1 cellular context compared by ENCODE assay signal in the genomic region with DNA sequence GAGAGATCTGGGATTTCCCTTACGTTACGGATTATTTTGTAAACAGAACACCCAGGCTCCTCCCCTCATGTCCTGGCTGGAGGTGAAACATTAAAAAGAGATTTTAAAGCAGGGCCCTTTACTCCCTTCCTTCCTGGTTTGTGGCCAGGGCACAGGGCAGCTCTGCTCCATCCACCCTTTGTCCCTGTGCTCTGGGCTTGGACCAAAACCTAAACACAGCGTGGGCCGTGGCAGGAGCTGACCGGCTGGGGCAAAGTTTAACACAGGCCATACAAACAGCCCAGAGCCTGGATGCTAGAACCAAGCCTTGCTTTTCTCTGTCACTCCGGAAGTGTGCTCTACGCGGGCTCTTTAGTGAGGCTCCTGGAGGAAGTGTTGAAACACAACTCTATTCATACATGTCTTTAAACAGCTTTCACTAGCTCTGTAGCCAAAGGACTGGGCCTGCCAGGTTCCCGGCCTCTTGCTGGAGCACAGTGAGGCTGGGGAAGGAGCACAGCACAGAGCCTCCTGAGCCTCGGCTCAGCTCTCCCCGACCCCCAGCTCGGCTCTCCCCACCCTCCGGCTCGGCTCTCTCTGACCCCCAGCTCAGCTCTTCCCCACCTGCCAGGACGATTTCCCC.
TF ChIP-seq lines count a peak whose summit lies in the region.

No MANE protein-coding gene starts in this region.

TF ChIP-seq in HepG2, 621 proteins besides CTCF, POLR2A, EP300 and RAD21 (continued from another document):
- TF ChIP-seq, protein P1, sequence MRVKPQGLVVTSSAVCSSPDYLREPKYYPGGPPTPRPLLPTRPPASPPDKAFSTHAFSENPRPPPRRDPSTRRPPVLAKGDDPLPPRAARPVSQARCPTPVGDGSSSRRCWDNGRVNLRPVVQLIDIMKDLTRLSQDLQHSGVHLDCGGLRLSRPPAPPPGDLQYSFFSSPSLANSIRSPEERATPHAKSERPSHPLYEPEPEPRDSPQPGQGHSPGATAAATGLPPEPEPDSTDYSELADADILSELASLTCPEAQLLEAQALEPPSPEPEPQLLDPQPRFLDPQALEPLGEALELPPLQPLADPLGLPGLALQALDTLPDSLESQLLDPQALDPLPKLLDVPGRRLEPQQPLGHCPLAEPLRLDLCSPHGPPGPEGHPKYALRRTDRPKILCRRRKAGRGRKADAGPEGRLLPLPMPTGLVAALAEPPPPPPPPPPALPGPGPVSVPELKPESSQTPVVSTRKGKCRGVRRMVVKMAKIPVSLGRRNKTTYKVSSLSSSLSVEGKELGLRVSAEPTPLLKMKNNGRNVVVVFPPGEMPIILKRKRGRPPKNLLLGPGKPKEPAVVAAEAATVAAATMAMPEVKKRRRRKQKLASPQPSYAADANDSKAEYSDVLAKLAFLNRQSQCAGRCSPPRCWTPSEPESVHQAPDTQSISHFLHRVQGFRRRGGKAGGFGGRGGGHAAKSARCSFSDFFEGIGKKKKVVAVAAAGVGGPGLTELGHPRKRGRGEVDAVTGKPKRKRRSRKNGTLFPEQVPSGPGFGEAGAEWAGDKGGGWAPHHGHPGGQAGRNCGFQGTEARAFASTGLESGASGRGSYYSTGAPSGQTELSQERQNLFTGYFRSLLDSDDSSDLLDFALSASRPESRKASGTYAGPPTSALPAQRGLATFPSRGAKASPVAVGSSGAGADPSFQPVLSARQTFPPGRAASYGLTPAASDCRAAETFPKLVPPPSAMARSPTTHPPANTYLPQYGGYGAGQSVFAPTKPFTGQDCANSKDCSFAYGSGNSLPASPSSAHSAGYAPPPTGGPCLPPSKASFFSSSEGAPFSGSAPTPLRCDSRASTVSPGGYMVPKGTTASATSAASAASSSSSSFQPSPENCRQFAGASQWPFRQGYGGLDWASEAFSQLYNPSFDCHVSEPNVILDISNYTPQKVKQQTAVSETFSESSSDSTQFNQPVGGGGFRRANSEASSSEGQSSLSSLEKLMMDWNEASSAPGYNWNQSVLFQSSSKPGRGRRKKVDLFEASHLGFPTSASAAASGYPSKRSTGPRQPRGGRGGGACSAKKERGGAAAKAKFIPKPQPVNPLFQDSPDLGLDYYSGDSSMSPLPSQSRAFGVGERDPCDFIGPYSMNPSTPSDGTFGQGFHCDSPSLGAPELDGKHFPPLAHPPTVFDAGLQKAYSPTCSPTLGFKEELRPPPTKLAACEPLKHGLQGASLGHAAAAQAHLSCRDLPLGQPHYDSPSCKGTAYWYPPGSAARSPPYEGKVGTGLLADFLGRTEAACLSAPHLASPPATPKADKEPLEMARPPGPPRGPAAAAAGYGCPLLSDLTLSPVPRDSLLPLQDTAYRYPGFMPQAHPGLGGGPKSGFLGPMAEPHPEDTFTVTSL (CRISPR knock-in tag; IDR thresholded peaks at IDR 0.05; ENCODE audit: borderline replicate concordance): peak; percentile 36; the same call in 1 of the 2 replicates
- TF ChIP-seq ZNF430 (CRISPR knock-in tag; IDR thresholded peaks at IDR 0.05) (peak; percentile 64; the same call in 1 of the 2 replicates), NFE2L1 (CRISPR knock-in tag; IDR thresholded peaks at IDR 0.05; ENCODE audit: borderline replicate concordance) (no peak), ZMYM3 (CRISPR knock-in tag; IDR thresholded peaks at IDR 0.05) (peak; percentile 66), TBL1XR1 (IDR thresholded peaks at IDR 0.05; ENCODE audit: borderline replicate concordance, low read length, partially characterized antibody) (peak; percentile 18), FOXK2 (IDR thresholded peaks at IDR 0.05) (0 out of 2 replicates have a peak, but pooled peaks have one; percentile 17), NR2F6 (IDR thresholded peaks at IDR 0.05) (peak; percentile 51), NR2F6 (CRISPR knock-in tag; IDR thresholded peaks at IDR 0.05) (peak; percentile 81), ARID2 (CRISPR knock-in tag; IDR thresholded peaks at IDR 0.05; ENCODE audit: borderline replicate concordance) (no peak), ZNF44 (CRISPR knock-in tag; IDR thresholded peaks at IDR 0.05) (no peak), MAFK (conservative IDR thresholded peaks at IDR 0.05 in 1 of 2, IDR thresholded peaks at IDR 0.05 in 1 of 2; ENCODE audit: low read length in 2 of 2) (peak in 1 of 2 experiments; percentile 49; a peak in 2 of 4 replicates), KAT8 (CRISPR knock-in tag; IDR thresholded peaks at IDR 0.05) (no peak), RXRB (CRISPR knock-in tag; IDR thresholded peaks at IDR 0.05; ENCODE audit: borderline replicate concordance) (peak; percentile 89), SRSF1 (optimal IDR thresholded peaks at IDR 0.05; ENCODE audit: low read depth, low read length) (no peak), CBX5 (CRISPR knock-in tag; IDR thresholded peaks at IDR 0.05; ENCODE audit: borderline replicate concordance) (0 out of 2 replicates have a peak, but pooled peaks have one; percentile 22), GABPA (IDR thresholded peaks at IDR 0.05; ENCODE audit: low read depth, low read length) (no peak), GABPA (CRISPR knock-in tag; IDR thresholded peaks at IDR 0.05; ENCODE audit: low read depth) (peak; percentile 47), HDAC1 (CRISPR knock-in tag; IDR thresholded peaks at IDR 0.05) (peak; percentile 76), TCF7 (IDR thresholded peaks at IDR 0.05; ENCODE audit: low read depth) (0 out of 2 replicates have a peak, but pooled peaks have one; percentile 51), ZNF136 (CRISPR knock-in tag; IDR thresholded peaks at IDR 0.05; ENCODE audit: low read depth) (no peak), MXI1 (IDR thresholded peaks at IDR 0.05; ENCODE audit: borderline replicate concordance, low read depth, low read length) (peak; percentile 58; the same call in 1 of the 3 replicates), ZNF329 (CRISPR knock-in tag; IDR thresholded peaks at IDR 0.05; ENCODE audit: low read depth) (no peak), ZMYM4 (CRISPR knock-in tag; IDR thresholded peaks at IDR 0.05) (peak; percentile 56; the same call in 1 of the 2 replicates), SMC3 (IDR thresholded peaks at IDR 0.05; ENCODE audit: low read length) (no peak), RXRA (CRISPR knock-in tag; IDR thresholded peaks at IDR 0.05) (peak; percentile 92), SIN3A (IDR thresholded peaks at IDR 0.05; ENCODE audit: borderline replicate concordance, low read depth, low read length) (0 out of 2 replicates have a peak, but pooled peaks have one; percentile 41), PRPF4 (IDR thresholded peaks at IDR 0.05; ENCODE audit: low read depth, low read length, poor library complexity, severe bottlenecking) (no peak), FOXJ3 (CRISPR knock-in tag; IDR thresholded peaks at IDR 0.05; ENCODE audit: borderline replicate concordance) (peak; percentile 62; the same call in 1 of the 2 replicates), ASH2L (IDR thresholded peaks at IDR 0.05; ENCODE audit: insufficient read length, low read depth, low read length) (no peak), CREM (IDR thresholded peaks at IDR 0.05) (peak; percentile 50; the same call in 1 of the 2 replicates), CREM (CRISPR knock-in tag; IDR thresholded peaks at IDR 0.05) (no peak), ARNTL (CRISPR knock-in tag; IDR thresholded peaks at IDR 0.05) (0 out of 2 replicates have a peak, but pooled peaks have one; percentile 33), RAD51 (IDR thresholded peaks at IDR 0.05; ENCODE audit: borderline replicate concordance) (no peak), ZNF788 (CRISPR knock-in tag; IDR thresholded peaks at IDR 0.05; ENCODE audit: borderline replicate concordance) (peak; percentile 48; the same call in 1 of the 2 replicates)
- TF ChIP-seq, protein P2, sequence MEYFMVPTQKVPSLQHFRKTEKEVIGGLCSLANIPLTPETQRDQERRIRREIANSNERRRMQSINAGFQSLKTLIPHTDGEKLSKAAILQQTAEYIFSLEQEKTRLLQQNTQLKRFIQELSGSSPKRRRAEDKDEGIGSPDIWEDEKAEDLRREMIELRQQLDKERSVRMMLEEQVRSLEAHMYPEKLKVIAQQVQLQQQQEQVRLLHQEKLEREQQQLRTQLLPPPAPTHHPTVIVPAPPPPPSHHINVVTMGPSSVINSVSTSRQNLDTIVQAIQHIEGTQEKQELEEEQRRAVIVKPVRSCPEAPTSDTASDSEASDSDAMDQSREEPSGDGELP (IDR thresholded peaks at IDR 0.05; ENCODE audit: borderline replicate concordance, low read depth): peak; percentile 36; the same call in 1 of the 2 replicates
- TF ChIP-seq, protein P3, sequence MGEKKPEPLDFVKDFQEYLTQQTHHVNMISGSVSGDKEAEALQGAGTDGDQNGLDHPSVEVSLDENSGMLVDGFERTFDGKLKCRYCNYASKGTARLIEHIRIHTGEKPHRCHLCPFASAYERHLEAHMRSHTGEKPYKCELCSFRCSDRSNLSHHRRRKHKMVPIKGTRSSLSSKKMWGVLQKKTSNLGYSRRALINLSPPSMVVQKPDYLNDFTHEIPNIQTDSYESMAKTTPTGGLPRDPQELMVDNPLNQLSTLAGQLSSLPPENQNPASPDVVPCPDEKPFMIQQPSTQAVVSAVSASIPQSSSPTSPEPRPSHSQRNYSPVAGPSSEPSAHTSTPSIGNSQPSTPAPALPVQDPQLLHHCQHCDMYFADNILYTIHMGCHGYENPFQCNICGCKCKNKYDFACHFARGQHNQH (CRISPR knock-in tag; IDR thresholded peaks at IDR 0.05): peak; percentile 49; the same call in 1 of the 2 replicates
- TF ChIP-seq, protein P4, sequence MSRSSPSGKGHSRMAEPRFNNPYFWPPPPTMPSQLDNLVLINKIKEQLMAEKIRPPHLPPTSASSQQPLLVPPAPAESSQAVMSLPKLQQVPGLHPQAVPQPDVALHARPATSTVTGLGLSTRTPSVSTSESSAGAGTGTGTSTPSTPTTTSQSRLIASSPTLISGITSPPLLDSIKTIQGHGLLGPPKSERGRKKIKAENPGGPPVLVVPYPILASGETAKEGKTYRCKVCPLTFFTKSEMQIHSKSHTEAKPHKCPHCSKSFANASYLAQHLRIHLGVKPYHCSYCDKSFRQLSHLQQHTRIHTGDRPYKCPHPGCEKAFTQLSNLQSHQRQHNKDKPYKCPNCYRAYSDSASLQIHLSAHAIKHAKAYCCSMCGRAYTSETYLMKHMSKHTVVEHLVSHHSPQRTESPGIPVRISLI (CRISPR knock-in tag; IDR thresholded peaks at IDR 0.05; ENCODE audit: borderline replicate concordance): no peak; the same call in 1 of the 2 replicates
- TF ChIP-seq, protein P5, sequence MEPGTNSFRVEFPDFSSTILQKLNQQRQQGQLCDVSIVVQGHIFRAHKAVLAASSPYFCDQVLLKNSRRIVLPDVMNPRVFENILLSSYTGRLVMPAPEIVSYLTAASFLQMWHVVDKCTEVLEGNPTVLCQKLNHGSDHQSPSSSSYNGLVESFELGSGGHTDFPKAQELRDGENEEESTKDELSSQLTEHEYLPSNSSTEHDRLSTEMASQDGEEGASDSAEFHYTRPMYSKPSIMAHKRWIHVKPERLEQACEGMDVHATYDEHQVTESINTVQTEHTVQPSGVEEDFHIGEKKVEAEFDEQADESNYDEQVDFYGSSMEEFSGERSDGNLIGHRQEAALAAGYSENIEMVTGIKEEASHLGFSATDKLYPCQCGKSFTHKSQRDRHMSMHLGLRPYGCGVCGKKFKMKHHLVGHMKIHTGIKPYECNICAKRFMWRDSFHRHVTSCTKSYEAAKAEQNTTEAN (CRISPR knock-in tag; conservative IDR thresholded peaks at IDR 0.05): peak; percentile 92
- TF ChIP-seq, protein P6, sequence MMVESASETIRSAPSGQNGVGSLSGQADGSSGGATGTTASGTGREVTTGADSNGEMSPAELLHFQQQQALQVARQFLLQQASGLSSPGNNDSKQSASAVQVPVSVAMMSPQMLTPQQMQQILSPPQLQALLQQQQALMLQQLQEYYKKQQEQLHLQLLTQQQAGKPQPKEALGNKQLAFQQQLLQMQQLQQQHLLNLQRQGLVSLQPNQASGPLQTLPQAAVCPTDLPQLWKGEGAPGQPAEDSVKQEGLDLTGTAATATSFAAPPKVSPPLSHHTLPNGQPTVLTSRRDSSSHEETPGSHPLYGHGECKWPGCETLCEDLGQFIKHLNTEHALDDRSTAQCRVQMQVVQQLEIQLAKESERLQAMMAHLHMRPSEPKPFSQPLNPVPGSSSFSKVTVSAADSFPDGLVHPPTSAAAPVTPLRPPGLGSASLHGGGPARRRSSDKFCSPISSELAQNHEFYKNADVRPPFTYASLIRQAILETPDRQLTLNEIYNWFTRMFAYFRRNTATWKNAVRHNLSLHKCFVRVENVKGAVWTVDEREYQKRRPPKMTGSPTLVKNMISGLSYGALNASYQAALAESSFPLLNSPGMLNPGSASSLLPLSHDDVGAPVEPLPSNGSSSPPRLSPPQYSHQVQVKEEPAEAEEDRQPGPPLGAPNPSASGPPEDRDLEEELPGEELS (CRISPR knock-in tag; IDR thresholded peaks at IDR 0.05): peak; percentile 86
- TF ChIP-seq, protein P7, sequence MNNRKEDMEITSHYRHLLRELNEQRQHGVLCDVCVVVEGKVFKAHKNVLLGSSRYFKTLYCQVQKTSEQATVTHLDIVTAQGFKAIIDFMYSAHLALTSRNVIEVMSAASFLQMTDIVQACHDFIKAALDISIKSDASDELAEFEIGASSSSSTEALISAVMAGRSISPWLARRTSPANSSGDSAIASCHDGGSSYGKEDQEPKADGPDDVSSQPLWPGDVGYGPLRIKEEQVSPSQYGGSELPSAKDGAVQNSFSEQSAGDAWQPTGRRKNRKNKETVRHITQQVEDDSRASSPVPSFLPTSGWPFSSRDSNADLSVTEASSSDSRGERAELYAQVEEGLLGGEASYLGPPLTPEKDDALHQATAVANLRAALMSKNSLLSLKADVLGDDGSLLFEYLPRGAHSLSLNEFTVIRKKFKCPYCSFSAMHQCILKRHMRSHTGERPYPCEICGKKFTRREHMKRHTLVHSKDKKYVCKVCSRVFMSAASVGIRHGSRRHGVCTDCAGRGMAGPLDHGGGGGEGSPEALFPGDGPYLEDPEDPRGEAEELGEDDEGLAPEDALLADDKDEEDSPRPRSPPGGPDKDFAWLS (CRISPR knock-in tag; IDR thresholded peaks at IDR 0.05; ENCODE audit: borderline replicate concordance): no peak
- TF ChIP-seq, protein P8, sequence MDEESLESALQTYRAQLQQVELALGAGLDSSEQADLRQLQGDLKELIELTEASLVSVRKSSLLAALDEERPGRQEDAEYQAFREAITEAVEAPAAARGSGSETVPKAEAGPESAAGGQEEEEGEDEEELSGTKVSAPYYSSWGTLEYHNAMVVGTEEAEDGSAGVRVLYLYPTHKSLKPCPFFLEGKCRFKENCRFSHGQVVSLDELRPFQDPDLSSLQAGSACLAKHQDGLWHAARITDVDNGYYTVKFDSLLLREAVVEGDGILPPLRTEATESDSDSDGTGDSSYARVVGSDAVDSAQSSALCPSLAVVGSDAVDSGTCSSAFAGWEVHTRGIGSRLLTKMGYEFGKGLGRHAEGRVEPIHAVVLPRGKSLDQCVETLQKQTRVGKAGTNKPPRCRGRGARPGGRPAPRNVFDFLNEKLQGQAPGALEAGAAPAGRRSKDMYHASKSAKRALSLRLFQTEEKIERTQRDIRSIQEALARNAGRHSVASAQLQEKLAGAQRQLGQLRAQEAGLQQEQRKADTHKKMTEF (CRISPR knock-in tag; IDR thresholded peaks at IDR 0.05): peak; percentile 81
